In the genomic region with DNA sequence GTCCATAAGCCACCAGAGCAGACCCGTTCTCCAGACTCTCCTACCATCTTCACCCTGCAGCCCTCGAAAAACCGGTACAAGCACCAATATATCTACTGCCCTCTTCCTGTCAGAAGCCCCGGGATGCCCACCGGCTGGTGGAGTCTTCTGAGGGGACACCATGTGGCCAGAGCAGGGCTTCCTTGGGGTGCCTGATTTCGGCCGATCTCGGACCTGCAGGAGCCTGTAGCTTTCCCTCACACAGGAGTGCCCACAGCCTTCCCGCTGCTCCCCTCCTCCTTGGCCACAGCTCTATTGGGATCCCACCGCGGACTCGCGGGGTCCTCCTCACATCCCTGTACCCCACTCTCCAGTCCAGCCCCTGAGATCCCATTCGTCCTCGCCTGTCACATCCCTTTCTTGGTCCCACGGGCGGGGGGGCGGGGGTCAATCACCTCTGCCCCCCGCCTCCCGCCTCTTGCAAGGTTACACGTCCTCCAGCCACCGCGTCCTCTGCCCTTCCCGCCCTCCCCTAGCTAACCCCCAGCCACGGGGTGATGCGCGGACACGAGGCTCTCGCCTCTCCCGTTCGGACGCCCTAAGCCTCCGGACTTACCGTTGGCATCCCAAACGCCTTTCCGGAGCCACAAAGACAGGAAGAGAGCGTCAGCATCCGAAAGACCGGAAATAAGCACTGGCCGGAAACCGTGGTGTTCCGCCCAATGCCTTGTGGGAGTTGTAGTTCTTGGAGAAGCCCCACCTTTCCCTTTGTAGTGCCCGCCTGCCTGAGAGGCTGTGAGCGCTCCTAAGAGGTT, we compare ENCODE assay signal across 8 cellular contexts. TPM values are rescaled to one million over a fixed set of nuclear protein-coding genes. Genes with fewer than 3 reads are reported as not detected.
DNase-seq lines count a peak whose midpoint lies in the region; ATAC-seq and TF ChIP-seq lines count a peak whose summit lies in the region.

A gene (minus strand): TSS at position 659 of the 794 bp plus-strand sequence. CDS start 784 bp downstream, outside the sequence.

- H3K9me3 ChIP-seq in left lung: no peaks in the 10 kb centered on the region

- peak; percentile 88 to 90 for DNase-seq in AML-193 (lab: John Stamatoyannopoulos, UW)
- peak; percentile 90 to 91 for DNase-seq in NCI-H524 (lab: John Stamatoyannopoulos, UW)
- peak; percentile 88 for DNase-seq in activated CD4-positive, alpha-beta T cell treated with anti-CD3 and anti-CD28 coated beads for 48 hours
- DNase-seq in left lung: peak; percentile 87 to 90
- peak; percentile 71 to 73 for DNase-seq in stimulated activated CD4-positive, alpha-beta T cell treated with anti-CD3 and anti-CD28 coated beads, Interleukin-2, amount 100 ng/mL, for 48 hours

- H3K36me3 ChIP-seq in left lung: peaks cover 0 to 43% of the 10 kb centered on the region in 2 donors

- no peak for TF ChIP-seq CTCF in left lung (IDR thresholded peaks at IDR 0.05)

- peaks cover 24% of the 10 kb centered on the region for H3K27me3 Mint-ChIP-seq in dendritic cell treated with granulocyte-macrophage colony-stimulating factor and Interleukin-4, amounts not matched to agents 40 ng/mL and 50 ng/mL, for 4 days

- no peaks in the 10 kb centered on the region for H3K27me3 ChIP-seq in left lung

- H3K4me3 Mint-ChIP-seq in dendritic cell treated with granulocyte-macrophage colony-stimulating factor and Interleukin-4, amounts not matched to agents 40 ng/mL and 50 ng/mL, for 4 days: peak within 1 kb of the TSS; percentile 97

- H3K4me1 ChIP-seq in left lung: peaks cover 9 to 34% of the 10 kb centered on the region in 2 donors

- H3K9me3 Mint-ChIP-seq in dendritic cell treated with granulocyte-macrophage colony-stimulating factor and Interleukin-4, amounts not matched to agents 40 ng/mL and 50 ng/mL, for 4 days: no peaks in the 10 kb centered on the region

- peak within 1 kb of the TSS; percentile 94 for H3K27ac Mint-ChIP-seq in dendritic cell treated with granulocyte-macrophage colony-stimulating factor and Interleukin-4, amounts not matched to agents 40 ng/mL and 50 ng/mL, for 4 days

- peaks cover 52% of the 10 kb centered on the region for H3K36me3 Mint-ChIP-seq in dendritic cell treated with granulocyte-macrophage colony-stimulating factor and Interleukin-4, amounts not matched to agents 40 ng/mL and 50 ng/mL, for 4 days (ENCODE audit: low read depth)

- intact Hi-C loops in dendritic cell treated with granulocyte-macrophage colony-stimulating factor and Interleukin-4, amounts not matched to agents 40 ng/mL and 50 ng/mL, for 4 days (cut with micrococcal nuclease): loop anchor here (1.0 kb wide), 1 partner anchor 34 kb away; a partner anchor contains a TSS
- intact Hi-C loops in left lung (cut with DNase I): no loop called here

- peak; percentile 89 for ATAC-seq in HG03439 (IDR thresholded peaks at IDR 0.05; ENCODE audit: unreplicated experiment)
- ATAC-seq in left lung: peak; percentile 99

- H3K4me1 Mint-ChIP-seq in dendritic cell treated with granulocyte-macrophage colony-stimulating factor and Interleukin-4, amounts not matched to agents 40 ng/mL and 50 ng/mL, for 4 days (ENCODE audit: low read depth): peaks cover 27% of the 10 kb centered on the region

- H3K27ac ChIP-seq in left lung: peak within 1 kb of the TSS; percentile 86 to 90

- peak; percentile 89 for TF ChIP-seq POLR2A in GM19099 (IDR thresholded peaks at IDR 0.05; ENCODE audit: extremely low read depth, insufficient read length, low read depth)

- H3K4me3 ChIP-seq in left lung: peak within 1 kb of the TSS; percentile 78 to 89

RNA-seq across cellular contexts. Expression of the gene that starts here (rescaled TPM):
- total RNA-seq in left lung: 100 to 1,000 TPM; 284 to 296 TPM

Comparison
In these comparisons a context has a peak if more than half of its experiments do, and no peak if none do; other contexts are left out.
1. Peak in every context shown above with its lines: DNase-seq, ATAC-seq, H3K4me3 ChIP-seq and H3K27ac ChIP-seq.